In genomic region chr4:55445921-55446577, GRCh38 we compare ENCODE assay signal across 19 cellular contexts. TPM values are rescaled to one million over a fixed set of nuclear protein-coding genes. Genes with fewer than 3 reads are reported as not detected.
DNase-seq lines count a peak whose midpoint lies in the region; ATAC-seq, FAIRE-seq and TF ChIP-seq lines count a peak whose summit lies in the region.
"Had no signal": no experiment of that assay in that cellular context is flagged by ENCODE, and none has a peak within 500 bp of the region (broad histone marks: within the 10 kb centered on the region; RNA-seq: fewer than 3 reads in every experiment).

No MANE protein-coding gene starts in this region.

- no peak overlapping the region for H3K4me3 ChIP-seq in bronchial epithelial cell (ENCODE audit: low read depth, low read length)
- H3K4me3 ChIP-seq: colonic mucosa, vagina had no signal

- DNase-seq in AG09319 (ENCODE audit: extremely low read depth, low read depth) (no peak), LHCN-M2 (ENCODE audit: low read depth) (peak; percentile 80), bronchial epithelial cell (ENCODE audit: low read depth) (peak; percentile 27), myocyte (ENCODE audit: low read depth) (peak; percentile 36), NCI-H1105 treated with DMSO at 0.1 percent for 48 hours (lab: John Stamatoyannopoulos, UW) (no peak), activated gamma-delta T cell (lab: John Stamatoyannopoulos, UW) (no peak)
- DNase-seq in activated naive CD4-positive, alpha-beta T cell (lab: John Stamatoyannopoulos, UW) = no peak
- DNase-seq: activated CD4-positive, alpha-beta memory T cell treated with anti-CD3 and anti-CD28 coated beads, Interleukin-2, amount 10 ng/mL, durations not matched to agents 7 days and 5 days; activated naive CD4-positive, alpha-beta T cell treated with anti-CD3 and anti-CD28 coated beads, Interleukin-2, amount 10 ng/mL, durations not matched to agents 7 days and 5 days; CD4-positive, alpha-beta T cell; colonic mucosa; glutamatergic neuron; GOT3; NCI-H1694; stimulated activated CD4-positive, alpha-beta T cell treated with anti-CD3 and anti-CD28 coated beads, Interleukin-15, amount 100 ng/mL, for 24 hours; T-helper 2 cell had no signal

- no peaks in the 10 kb centered on the region for H3K27me3 ChIP-seq in bronchial epithelial cell (ENCODE audit: control insufficient read depth, insufficient read depth, low read length)
- H3K27me3 ChIP-seq: colonic mucosa, vagina had no signal

- H3K36me3 ChIP-seq in bronchial epithelial cell (ENCODE audit: control insufficient read depth, insufficient read depth, low read length) = no peaks in the 10 kb centered on the region
- H3K36me3 ChIP-seq: colonic mucosa had no signal

- TF ChIP-seq CTCF in AG09319 (IDR thresholded peaks at IDR 0.05; ENCODE audit: low read depth, low read length) = peak; percentile 17
- TF ChIP-seq CTCF in bronchial epithelial cell (IDR thresholded peaks at IDR 0.05; ENCODE audit: insufficient read depth, low read length, severe bottlenecking) = no peak

- FAIRE-seq in bronchial epithelial cell (lab: Jason Lieb, UNC) = no peak

- ATAC-seq in GM18861 (IDR thresholded peaks at IDR 0.05; ENCODE audit: unreplicated experiment) = no peak
- ATAC-seq: left lobe of liver had no signal

RNA-seq across cellular contexts. Expression of gene TMEM165, which starts 50.3 kb away (rescaled TPM):
- total RNA-seq in LHCN-M2 (2014; rRNA removed) (176 and 184 TPM in 2 replicates), bronchial epithelial cell (75.8 and 108 TPM in 2 replicates), myocyte (124 and 134 TPM in 2 replicates)
- 54.1 TPM for polyA plus RNA-seq in LHCN-M2 (2012)
- polyA plus RNA-seq in myocyte (2012) = 80.2 TPM

Comparison
In these comparisons a context has a peak if more than half of its experiments do, and no peak if none do; other contexts are left out.
1. DNase-seq: peak in LHCN-M2 (single experiment), bronchial epithelial cell (single experiment) and myocyte (single experiment); none in AG09319 (single experiment), NCI-H1105 treated with DMSO at 0.1 percent for 48 hours (single experiment), activated gamma-delta T cell (single experiment) and activated naive CD4-positive, alpha-beta T cell (0 of 4).